Comparison of ENCODE assay signal across 1 cellular context in the genomic region with DNA sequence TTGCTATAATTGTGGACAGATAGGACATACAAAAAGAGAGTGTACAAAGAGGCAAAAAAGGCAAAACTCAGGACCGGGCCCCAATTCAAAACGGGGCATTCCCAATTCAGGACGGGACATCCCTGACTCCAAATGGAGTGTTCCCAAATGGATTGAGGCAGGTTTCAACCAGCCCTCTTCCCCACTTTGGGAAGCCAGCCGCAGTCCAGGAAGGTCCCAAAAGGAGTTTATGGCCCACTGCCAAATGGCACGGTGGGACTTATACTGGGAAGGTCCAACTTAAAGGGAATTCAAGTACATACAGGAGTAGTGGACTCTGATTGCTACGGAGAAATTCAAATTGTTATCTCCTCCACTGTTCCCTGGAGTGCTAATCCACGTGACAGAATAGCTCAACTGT.
A peak's percentile ranks its signal among the peaks of the same experiment; 100 is the strongest.
TF ChIP-seq lines count a peak whose summit lies in the region.

No MANE protein-coding gene starts in this region.

TF ChIP-seq in K562, 482 proteins besides CTCF, POLR2A, EP300 and RAD21:
- peak; percentile 67 for TF ChIP-seq NFIC (IDR thresholded peaks at IDR 0.05)
- TF ChIP-seq, protein P1, sequence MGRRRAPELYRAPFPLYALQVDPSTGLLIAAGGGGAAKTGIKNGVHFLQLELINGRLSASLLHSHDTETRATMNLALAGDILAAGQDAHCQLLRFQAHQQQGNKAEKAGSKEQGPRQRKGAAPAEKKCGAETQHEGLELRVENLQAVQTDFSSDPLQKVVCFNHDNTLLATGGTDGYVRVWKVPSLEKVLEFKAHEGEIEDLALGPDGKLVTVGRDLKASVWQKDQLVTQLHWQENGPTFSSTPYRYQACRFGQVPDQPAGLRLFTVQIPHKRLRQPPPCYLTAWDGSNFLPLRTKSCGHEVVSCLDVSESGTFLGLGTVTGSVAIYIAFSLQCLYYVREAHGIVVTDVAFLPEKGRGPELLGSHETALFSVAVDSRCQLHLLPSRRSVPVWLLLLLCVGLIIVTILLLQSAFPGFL (CRISPR knock-in tag; IDR thresholded peaks at IDR 0.05) = no peak
